In genomic region chr10:93854985-93855384, GRCh38 we compare ENCODE assay signal across 27 cellular contexts.
"Had no signal": no experiment of that assay in that cellular context is flagged by ENCODE, and none has a peak within 500 bp of the region (broad histone marks: within the 10 kb centered on the region; RNA-seq: fewer than 3 reads in every experiment).

No MANE protein-coding gene starts in this region.

- ATAC-seq: activated CD8-positive, alpha-beta T cell treated with anti-CD3 and anti-CD28 coated beads, Interleukin-2, amount 10 ng/mL, durations not matched to agents 7 days and 5 days; activated naive CD4-positive, alpha-beta T cell treated with anti-CD3 and anti-CD28 coated beads, Interleukin-2, amount 50 U/mL, for 72 hours; T-cell had no signal

- H3K4me1 Mint-ChIP-seq: activated CD4-positive, alpha-beta T cell treated with anti-CD3 and anti-CD28 coated beads, Interleukin-2, amount 10 ng/mL, durations not matched to agents 7 days and 5 days; naive B cell; T-cell had no signal

- H3K9me3 ChIP-seq: breast epithelium, colonic mucosa, sigmoid colon, thoracic aorta, vagina had no signal

- H3K9me3 Mint-ChIP-seq: activated CD4-positive, alpha-beta T cell treated with anti-CD3 and anti-CD28 coated beads, Interleukin-2, amount 10 ng/mL, durations not matched to agents 7 days and 5 days; activated naive CD4-positive, alpha-beta T cell treated with anti-CD3 and anti-CD28 coated beads, Interleukin-2, amount 50 U/mL, for 72 hours; naive B cell; T-helper 2 cell treated with Interferon-gamma antibody and Interleukin-4, amounts not matched to agents 5 μg/mL and 100 μg/mL, for 36 hours had no signal

- H3K36me3 Mint-ChIP-seq: naive B cell had no signal

- H3K27ac Mint-ChIP-seq: activated CD4-positive, alpha-beta T cell treated with anti-CD3 and anti-CD28 coated beads, Interleukin-2, amount 10 ng/mL, durations not matched to agents 7 days and 5 days; activated CD8-positive, alpha-beta T cell treated with anti-CD3 and anti-CD28 coated beads, Interleukin-2, amount 10 ng/mL, durations not matched to agents 7 days and 5 days; activated naive CD4-positive, alpha-beta T cell treated with anti-CD3 and anti-CD28 coated beads, Interleukin-2, amount 50 U/mL, for 72 hours; naive B cell; T-cell; T-helper 2 cell treated with Interferon-gamma antibody and Interleukin-4, amounts not matched to agents 5 μg/mL and 100 μg/mL, for 36 hours; type B pancreatic cell had no signal

- FAIRE-seq: astrocyte, frontal cortex had no signal

- DNase-seq: activated CD4-positive, alpha-beta T cell treated with anti-CD3 and anti-CD28 coated beads, Interleukin-2, amount 10 ng/mL, durations not matched to agents 7 days and 5 days; activated CD4-positive, CD25-positive, alpha-beta regulatory T cell treated with anti-CD3 and anti-CD28 coated beads, Interleukin-2, amount 50 U/mL, for 72 hours; activated CD8-positive, alpha-beta T cell treated with anti-CD3 and anti-CD28 coated beads, Interleukin-2, amount 10 ng/mL, durations not matched to agents 7 days and 5 days; activated gamma-delta T cell treated with Interleukin-2 at 50 U/mL for 16 hours; colonic mucosa; glutamatergic neuron; hippocampal formation; kidney glomerular epithelial cell; mesendoderm; naive B cell; occipital lobe; posterior cingulate gyrus; sigmoid colon; stimulated activated CD4-positive, alpha-beta T cell treated with anti-CD3 and anti-CD28 coated beads, Interleukin-2, amount 100 ng/mL, for 48 hours; stimulated activated CD8-positive, alpha-beta memory T cell treated with anti-CD3 and anti-CD28 coated beads, Interleukin-4, amount 100 ng/mL, for 48 hours; stimulated activated naive CD4-positive, alpha-beta T cell; T-cell; WERI-Rb-1 had no signal

- H3K27me3 ChIP-seq: breast epithelium, colonic mucosa, sigmoid colon, vagina had no signal

- H3K4me1 ChIP-seq: breast epithelium, colonic mucosa, sigmoid colon, vagina had no signal

- H3K4me3 Mint-ChIP-seq: activated CD4-positive, alpha-beta T cell treated with anti-CD3 and anti-CD28 coated beads, Interleukin-2, amount 10 ng/mL, durations not matched to agents 7 days and 5 days; activated CD8-positive, alpha-beta T cell treated with anti-CD3 and anti-CD28 coated beads, Interleukin-2, amount 10 ng/mL, durations not matched to agents 7 days and 5 days; naive B cell; neural crest cell; T-cell; T-helper 2 cell treated with Interferon-gamma antibody and Interleukin-4, amounts not matched to agents 5 μg/mL and 100 μg/mL, for 36 hours; type B pancreatic cell had no signal

- H3K27ac ChIP-seq: breast epithelium, colonic mucosa, sigmoid colon, thoracic aorta, vagina, WERI-Rb-1 had no signal

- H3K4me3 ChIP-seq: breast epithelium, colonic mucosa, sigmoid colon, thoracic aorta, vagina had no signal

- H3K36me3 ChIP-seq: breast epithelium, colonic mucosa, sigmoid colon, thoracic aorta, vagina, WERI-Rb-1 had no signal
